In genomic region chr3:42529463-42529862, GRCh38 we compare ENCODE assay signal across 18 cellular contexts. TPM values are rescaled to one million over a fixed set of nuclear protein-coding genes. Genes with fewer than 3 reads are reported as not detected.
DNase-seq lines count a peak whose midpoint lies in the region; ATAC-seq lines count a peak whose summit lies in the region.
"Had no signal": no experiment of that assay in that cellular context is flagged by ENCODE, and none has a peak within 500 bp of the region (broad histone marks: within the 10 kb centered on the region; RNA-seq: fewer than 3 reads in every experiment).

No MANE protein-coding gene starts in this region.

- peak overlapping the region; percentile 42 for H3K4me3 Mint-ChIP-seq in activated T-cell treated with anti-CD3 and anti-CD28 coated beads, Interleukin-2, amount 50 U/mL, for 4 hours
- peak overlapping the region; percentile 12 for H3K4me3 Mint-ChIP-seq in memory B cell
- H3K4me3 Mint-ChIP-seq: brain, nephron had no signal

- no peak for DNase-seq in activated T-cell treated with anti-CD3 and anti-CD28 coated beads, Interleukin-2, amount 50 U/mL, for 4 hours
- DNase-seq in activated T-cell treated with anti-CD3 and anti-CD28 coated beads, Interleukin-2, amount 50 U/mL, for 48 hours: no peak
- DNase-seq in Kasumi-1 (lab: John Stamatoyannopoulos, UW): peak; percentile 73 to 85
- DNase-seq in UCSD-AML1 (lab: John Stamatoyannopoulos, UW; ENCODE audit: unreplicated experiment): peak; percentile 69
- DNase-seq in memory B cell (ENCODE audit: low spot score in 2 of 2): no peak
- no peak for DNase-seq in putamen (ENCODE audit: low spot score)
- DNase-seq in DMS153 treated with DMSO at 0.1 percent for 48 hours (lab: John Stamatoyannopoulos, UW; ENCODE audit: unreplicated experiment): no peak
- DNase-seq: hippocampal formation; Karpas-422; left colon; NCI-H1930; NCI-H526; stimulated activated CD4-positive, alpha-beta T cell treated with anti-CD3 and anti-CD28 coated beads, Interleukin-1b, Interleukin-23, amount 100 ng/mL, for 48 hours; stimulated activated CD8-positive, alpha-beta memory T cell treated with anti-CD3 and anti-CD28 coated beads, Interleukin-4, amount 100 ng/mL, for 48 hours; thyroid gland had no signal

- H3K4me1 Mint-ChIP-seq in activated T-cell treated with anti-CD3 and anti-CD28 coated beads, Interleukin-2, amount 50 U/mL, for 4 hours (ENCODE audit: low read depth): peaks cover 81% of the 10 kb centered on the region
- H3K4me1 Mint-ChIP-seq in memory B cell: peaks cover 7% of the 10 kb centered on the region
- H3K4me1 Mint-ChIP-seq: brain, nephron had no signal

- H3K36me3 Mint-ChIP-seq in activated T-cell treated with anti-CD3 and anti-CD28 coated beads, Interleukin-2, amount 50 U/mL, for 4 hours (ENCODE audit: insufficient read depth): peaks cover 14% of the 10 kb centered on the region
- peaks cover 2% of the 10 kb centered on the region for H3K36me3 Mint-ChIP-seq in memory B cell
- H3K36me3 Mint-ChIP-seq: brain had no signal

- ATAC-seq in activated T-cell treated with anti-CD3 and anti-CD28 coated beads, Interleukin-2, amount 50 U/mL, for 4 hours: no peak
- peak; percentile 32 for ATAC-seq in memory B cell (ENCODE audit: low read depth)
- ATAC-seq in GM18867 (IDR thresholded peaks at IDR 0.05; ENCODE audit: unreplicated experiment): no peak
- ATAC-seq: left colon had no signal

- no peak overlapping the region for H3K27ac Mint-ChIP-seq in memory B cell
- H3K27ac Mint-ChIP-seq: brain, nephron had no signal

- H3K9me3 Mint-ChIP-seq in activated T-cell treated with anti-CD3 and anti-CD28 coated beads, Interleukin-2, amount 50 U/mL, for 4 hours: no peaks in the 10 kb centered on the region
- H3K9me3 Mint-ChIP-seq in memory B cell: no peaks in the 10 kb centered on the region
- H3K9me3 Mint-ChIP-seq: brain, nephron had no signal

- no peaks in the 10 kb centered on the region for H3K27me3 Mint-ChIP-seq in activated T-cell treated with anti-CD3 and anti-CD28 coated beads, Interleukin-2, amount 50 U/mL, for 4 hours (ENCODE audit: low read depth)
- peaks cover 3% of the 10 kb centered on the region for H3K27me3 Mint-ChIP-seq in memory B cell

RNA-seq across cellular contexts. Expression of gene VIPR1, which starts 27.0 kb away (rescaled TPM):
- 1 to 10 TPM; 2.2 to 4.7 (median 4.6) TPM for total RNA-seq in activated T-cell treated with anti-CD3 and anti-CD28 coated beads, Interleukin-2, amount 50 U/mL, for 4 hours

RNA-seq across cellular contexts. Expression of gene SEC22C, which starts 52.3 kb away (rescaled TPM):
- 10 to 100 TPM; 32.0 to 35.3 (median 35.1) TPM for total RNA-seq in activated T-cell treated with anti-CD3 and anti-CD28 coated beads, Interleukin-2, amount 50 U/mL, for 4 hours

Comparison
In these comparisons a context has a peak if more than half of its experiments do, and no peak if none do; other contexts are left out.
1. DNase-seq: peak in Kasumi-1 (2 of 2) and UCSD-AML1 (single experiment); none in activated T-cell treated with anti-CD3 and anti-CD28 coated beads, Interleukin-2, amount 50 U/mL, for 4 hours (single experiment), activated T-cell treated with anti-CD3 and anti-CD28 coated beads, Interleukin-2, amount 50 U/mL, for 48 hours (0 of 2), memory B cell (0 of 2), putamen (single experiment) and DMS153 treated with DMSO at 0.1 percent for 48 hours (single experiment).